Comparison of ENCODE assay signal across 8 cellular contexts in the genomic region with DNA sequence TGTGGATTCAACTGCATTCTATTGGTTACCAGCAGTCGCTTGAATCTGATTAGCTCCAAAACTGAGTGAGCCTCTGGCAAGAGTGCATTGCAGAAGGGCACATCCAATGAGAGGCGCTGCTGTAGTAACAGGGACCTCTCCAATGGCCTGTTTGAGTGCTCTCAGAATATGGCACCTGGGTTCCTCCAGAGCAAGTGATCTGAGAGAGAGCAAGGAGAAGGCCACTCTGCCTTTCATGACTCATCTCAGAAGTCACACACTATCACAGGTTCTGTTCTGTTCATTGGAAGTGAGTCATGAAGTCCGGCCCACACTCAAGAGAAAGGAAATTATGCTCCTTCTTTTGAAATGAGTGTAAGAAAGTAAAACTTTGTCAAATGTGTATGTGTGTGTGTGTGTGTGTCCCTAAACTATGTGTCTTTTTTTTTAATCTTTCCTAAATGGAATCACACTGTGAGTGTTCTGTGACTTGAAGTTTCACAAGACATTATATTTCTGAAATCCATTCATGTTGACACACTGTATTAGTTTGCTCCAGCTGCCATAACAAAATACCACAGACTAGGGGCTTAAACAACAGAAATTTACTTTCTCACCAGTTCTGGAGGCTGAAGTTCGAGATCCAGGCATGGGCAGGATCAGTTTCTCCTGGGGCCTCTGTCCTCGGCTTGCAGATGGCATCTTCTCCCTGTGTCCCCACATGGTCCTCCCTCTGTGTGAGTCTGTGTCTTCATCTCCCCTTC.
A peak's percentile ranks its signal among the peaks of the same experiment; 100 is the strongest.
DNase-seq lines count a peak whose midpoint lies in the region; ATAC-seq, FAIRE-seq and TF ChIP-seq lines count a peak whose summit lies in the region.

No MANE protein-coding gene starts in this region.

- peak overlapping the region; percentile 12 for H3K27ac ChIP-seq in AG04450 (ENCODE audit: low read depth, low read length)
- H3K27ac ChIP-seq in pancreas: no peak overlapping the region

- ATAC-seq in pancreas (no peak), GM19455 (IDR thresholded peaks at IDR 0.05; ENCODE audit: unreplicated experiment) (no peak)

- H3K4me3 ChIP-seq in AG04450 (ENCODE audit: low read depth, low read length) (no peak overlapping the region), pancreas (no peak overlapping the region)

- 86 to 87% methylated on average over 5 of the region's 5 CpGs for WGBS in pancreas, 2 donors

- H3K9me3 ChIP-seq in AG04450 (ENCODE audit: control insufficient read depth, insufficient read depth, low read length) (peaks cover 3% of the 10 kb centered on the region; the same call in 1 of the 2 replicates), pancreas (no peaks in the 10 kb centered on the region)

- no peaks in the 10 kb centered on the region for H3K36me3 ChIP-seq in pancreas

- POLR2A ChIA-PET in AG04450 (lab: Yijun Ruan, JAX): no interaction called here

- H3K4me1 ChIP-seq in pancreas: no peaks in the 10 kb centered on the region

- intact Hi-C loops in pancreas (cut with DNase I): no loop called here

- H3K27me3 ChIP-seq in AG04450 (ENCODE audit: control insufficient read depth, insufficient read depth, low read length) (no peaks in the 10 kb centered on the region), pancreas (no peaks in the 10 kb centered on the region)

- FAIRE-seq in RCC 7860 (lab: Jason Lieb, UNC): no peak
- FAIRE-seq in pancreas (lab: Jason Lieb, UNC): no peak

- TF ChIP-seq CTCF in AG04450 (IDR thresholded peaks at IDR 0.05; ENCODE audit: low read depth, low read length): no peak
- TF ChIP-seq CTCF in GM20000 (IDR thresholded peaks at IDR 0.05; ENCODE audit: extremely low read depth, missing control alignments): no peak
- TF ChIP-seq CTCF in pancreas (IDR thresholded peaks at IDR 0.05): no peak

- DNase-seq in AG04450 (ENCODE audit: low read depth, low spot score): peak; percentile 41
- peak; percentile 15 for DNase-seq in GM20000 (ENCODE audit: low spot score)
- peak; percentile 22 for DNase-seq in RCC 7860 (ENCODE audit: low spot score)
- peak; percentile 70 for DNase-seq in glomerular endothelial cell (ENCODE audit: extremely low read depth, low read depth, low spot score)
- no peak for DNase-seq in pancreas
- no peak for DNase-seq in NCI-H1092 treated with DMSO at 0.1 percent for 48 hours (lab: John Stamatoyannopoulos, UW)
- no peak for DNase-seq in NCI-H2171 treated with DMSO at 0.1 percent for 48 hours (lab: John Stamatoyannopoulos, UW)

- CTCF ChIA-PET in AG04450 (lab: Charles Lee): interaction anchor here (0.6 kb wide), 2 partner anchors 54 to 466 kb away, joined by 3 to 4 read pairs; no protein-coding TSS in a partner anchor

Comparison
In these comparisons a context has a peak if more than half of its experiments do, and no peak if none do; other contexts are left out.
1. DNase-seq: peak in AG04450 (single experiment), GM20000 (single experiment), RCC 7860 (single experiment) and glomerular endothelial cell (single experiment); none in pancreas (0 of 6), NCI-H1092 treated with DMSO at 0.1 percent for 48 hours (single experiment) and NCI-H2171 treated with DMSO at 0.1 percent for 48 hours (single experiment).